In genomic region chr16:54400261-54400660, GRCh38 we compare ENCODE assay signal across 28 cellular contexts.
"Had no signal": no experiment of that assay in that cellular context is flagged by ENCODE, and none has a peak within 500 bp of the region (broad histone marks: within the 10 kb centered on the region; RNA-seq: fewer than 3 reads in every experiment).

No MANE protein-coding gene starts in this region.

- H3K4me3 ChIP-seq: heart right ventricle, left lung, lower lobe of right lung, pancreas, right lobe of liver, smooth muscle cell, stomach, thyroid gland had no signal

- DNase-seq: caudate nucleus; cerebellar nuclear complex; cortex of kidney; effector memory CD8-positive, alpha-beta T cell; foreskin melanocyte; glutamatergic neuron; heart right ventricle; hippocampal formation; left cardiac atrium; left lung; lower lobe of right lung; naive thymus-derived CD4-positive, alpha-beta T cell; occipital lobe; pancreas; retina; right lobe of liver; stimulated activated CD4-positive, alpha-beta T cell treated with anti-CD3 and anti-CD28 coated beads, Interleukin-12 subunit alpha, Interleukin-12 subunit beta, amount 100 ng/mL, for 4 hours; stimulated activated CD4-positive, alpha-beta T cell treated with anti-CD3 and anti-CD28 coated beads, Interleukin-1b, Interleukin-23, amount 100 ng/mL, for 48 hours; stimulated activated CD4-positive, alpha-beta T cell treated with anti-CD3 and anti-CD28 coated beads, Interleukin-4, amount 100 ng/mL, for 1 hour; stimulated activated naive CD4-positive, alpha-beta T cell treated with Interleukin-2 at 50 U/mL for 16 hours; stomach; thyroid gland; trophoblast cell had no signal

- H3K27me3 ChIP-seq: heart right ventricle, left lung, pancreas, right lobe of liver, stomach, thyroid gland had no signal

- H3K36me3 ChIP-seq: heart right ventricle, left lung, lower lobe of right lung, pancreas, right lobe of liver, stomach, thyroid gland had no signal

- H3K27ac ChIP-seq: epithelial cell of prostate, heart right ventricle, left lung, lower lobe of right lung, pancreas, right lobe of liver, stomach, thyroid gland had no signal

- H3K4me1 ChIP-seq: left lung, lower lobe of right lung, pancreas, right lobe of liver, stomach, thyroid gland had no signal

- H3K4me1 Mint-ChIP-seq: naive thymus-derived CD4-positive, alpha-beta T cell; stimulated activated effector memory CD8-positive, alpha-beta T cell treated with anti-CD3 and anti-CD28 coated beads, Interleukin-12 subunit alpha, Interleukin-12 subunit beta, amount 100 ng/mL, for 72 hours had no signal

- H3K9me3 Mint-ChIP-seq: nephron had no signal

- ATAC-seq: effector memory CD8-positive, alpha-beta T cell; esophagus mucosa; left lung; lower lobe of right lung; naive thymus-derived CD4-positive, alpha-beta T cell; pancreas; right lobe of liver; stimulated activated effector memory CD8-positive, alpha-beta T cell treated with anti-CD3 and anti-CD28 coated beads, Interleukin-12 subunit alpha, Interleukin-12 subunit beta, amount 100 ng/mL, for 72 hours had no signal

- H3K36me3 Mint-ChIP-seq: naive thymus-derived CD4-positive, alpha-beta T cell; stimulated activated effector memory CD8-positive, alpha-beta T cell treated with anti-CD3 and anti-CD28 coated beads, Interleukin-12 subunit alpha, Interleukin-12 subunit beta, amount 100 ng/mL, for 72 hours had no signal

- H3K27ac Mint-ChIP-seq: effector memory CD8-positive, alpha-beta T cell; nephron; stimulated activated effector memory CD8-positive, alpha-beta T cell treated with anti-CD3 and anti-CD28 coated beads, Interleukin-12 subunit alpha, Interleukin-12 subunit beta, amount 100 ng/mL, for 72 hours had no signal

- H3K4me2 ChIP-seq: smooth muscle cell had no signal

- H3K4me3 Mint-ChIP-seq: effector memory CD8-positive, alpha-beta T cell; naive thymus-derived CD4-positive, alpha-beta T cell; nephron; stimulated activated effector memory CD8-positive, alpha-beta T cell treated with anti-CD3 and anti-CD28 coated beads, Interleukin-12 subunit alpha, Interleukin-12 subunit beta, amount 100 ng/mL, for 72 hours had no signal

- H3K9me3 ChIP-seq: left lung, lower lobe of right lung, pancreas, right lobe of liver, stomach, thyroid gland had no signal
